In genomic region chr21:46325073-46325912, GRCh38 we compare ENCODE assay signal across 1 cellular context.
TF ChIP-seq lines count a peak whose summit lies in the region.

No MANE protein-coding gene starts in this region.

TF ChIP-seq in GM12878, 131 proteins besides CTCF, POLR2A, EP300 and RAD21 (continued from another document):
- TF ChIP-seq SREBF2 (IDR thresholded peaks at IDR 0.05; ENCODE audit: low read length) (no peak), BACH1 (IDR thresholded peaks at IDR 0.05; ENCODE audit: borderline replicate concordance) (no peak), HCFC1 (IDR thresholded peaks at IDR 0.05; ENCODE audit: low read length) (no peak), JUND (IDR thresholded peaks at IDR 0.05; ENCODE audit: low read depth, low read length) (no peak), PBX3 (IDR thresholded peaks at IDR 0.05; ENCODE audit: insufficient replicate concordance, low read depth, low read length) (no peak), ESRRA (IDR thresholded peaks at IDR 0.05; ENCODE audit: low read length) (no peak), RBBP5 (conservative IDR thresholded peaks at IDR 0.05) (no peak), MTA3 (IDR thresholded peaks at IDR 0.05; ENCODE audit: borderline replicate concordance, low read length) (no peak), EGR1 (IDR thresholded peaks at IDR 0.05; ENCODE audit: borderline replicate concordance in 1 of 2, low read depth in 2 of 2, low read length in 2 of 2) (no peak), PAX5 (IDR thresholded peaks at IDR 0.05; ENCODE audit: borderline replicate concordance, low read depth, low read length) (no peak), RFX5 (IDR thresholded peaks at IDR 0.05; ENCODE audit: low read depth, low read length) (no peak)
TF ChIP-seq in GM12878: peak in this region for 7.
